12 cellular contexts compared by ENCODE assay signal in the genomic region with DNA sequence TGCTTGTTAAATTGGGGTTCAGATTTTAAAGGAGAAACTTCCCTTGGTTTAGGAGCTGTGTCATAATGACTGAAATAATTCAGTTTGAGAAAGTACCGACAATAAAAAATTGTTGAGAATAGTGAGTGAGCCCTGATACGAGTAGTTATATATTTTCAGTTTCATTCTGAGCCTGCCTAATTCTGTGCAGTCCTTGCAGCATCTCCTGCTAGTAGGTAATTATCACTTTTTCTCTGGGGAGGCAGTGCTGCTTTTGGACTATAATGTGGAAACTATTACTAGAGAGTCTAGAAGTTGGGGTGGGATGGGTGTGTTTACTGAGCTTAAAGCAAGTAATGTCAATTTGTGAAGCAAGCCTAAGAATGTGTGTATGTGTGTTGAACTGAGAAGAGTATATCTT. TPM values are rescaled to one million over a fixed set of nuclear protein-coding genes. Genes with fewer than 3 reads are reported as not detected.
A peak's percentile ranks its signal among the peaks of the same experiment; 100 is the strongest.
DNase-seq lines count a peak whose midpoint lies in the region; ATAC-seq and TF ChIP-seq lines count a peak whose summit lies in the region.
"Had no signal": no experiment of that assay in that cellular context is flagged by ENCODE, and none has a peak within 500 bp of the region (broad histone marks: within the 10 kb centered on the region; RNA-seq: fewer than 3 reads in every experiment).

No MANE protein-coding gene starts in this region.

- peak overlapping the region; percentile 40 for H3K4me2 ChIP-seq in OCI-LY3 (ENCODE audit: low read length)

- DNase-seq in activated naive CD4-positive, alpha-beta T cell treated with anti-CD3 and anti-CD28 coated beads, Interleukin-2, amount 50 U/mL, for 72 hours (ENCODE audit: low spot score in 2 of 2): no peak
- DNase-seq in activated naive CD4-positive, alpha-beta T cell treated with anti-CD3 and anti-CD28 coated beads, Interleukin-2, amount 50 U/mL, for 16 hours: no peak
- DNase-seq in breast epithelium (ENCODE audit: low spot score in 2 of 2): no peak
- DNase-seq in left ventricle myocardium inferior: no peak
- DNase-seq in AG08396 (ENCODE audit: low spot score): no peak
- DNase-seq in ascending aorta (ENCODE audit: low spot score in 2 of 2): no peak
- DNase-seq: dorsolateral prefrontal cortex had no signal

- intact Hi-C loops in breast epithelium (cut with DNase I; ENCODE audit: low total_unique reads): no loop called here
- intact Hi-C loops in left ventricle myocardium inferior (cut with micrococcal nuclease): no loop called here
- intact Hi-C loops in ascending aorta (cut with DNase I): no loop called here

- peak; percentile 68 to 76 for ATAC-seq in activated naive CD4-positive, alpha-beta T cell treated with anti-CD3 and anti-CD28 coated beads, Interleukin-2, amount 50 U/mL, for 72 hours
- peak; percentile 76 for ATAC-seq in GM21717 (IDR thresholded peaks at IDR 0.05; ENCODE audit: unreplicated experiment)

- no peaks in the 10 kb centered on the region for H3K9me3 Mint-ChIP-seq in activated naive CD4-positive, alpha-beta T cell treated with anti-CD3 and anti-CD28 coated beads, Interleukin-2, amount 50 U/mL, for 72 hours

- H3K27ac Mint-ChIP-seq in activated naive CD4-positive, alpha-beta T cell treated with anti-CD3 and anti-CD28 coated beads, Interleukin-2, amount 50 U/mL, for 72 hours: peak overlapping the region in 1 of 2 donors; percentile 29
- H3K27ac Mint-ChIP-seq: progenitor cell of endocrine pancreas had no signal

- H3K9me3 ChIP-seq in OCI-LY3 (ENCODE audit: insufficient read depth, low read length) (no peaks in the 10 kb centered on the region), breast epithelium (no peaks in the 10 kb centered on the region), left ventricle myocardium inferior (replicated peaks) (no peaks in the 10 kb centered on the region), ascending aorta (no peaks in the 10 kb centered on the region)
- H3K9me3 ChIP-seq: HAP-1 had no signal

- no peaks in the 10 kb centered on the region for H3K27me3 ChIP-seq in OCI-LY3 (ENCODE audit: low read depth, low read length)
- no peaks in the 10 kb centered on the region for H3K27me3 ChIP-seq in breast epithelium
- no peaks in the 10 kb centered on the region for H3K27me3 ChIP-seq in left ventricle myocardium inferior (ENCODE audit: low read depth)
- no peaks in the 10 kb centered on the region for H3K27me3 ChIP-seq in ascending aorta
- H3K27me3 ChIP-seq: dorsolateral prefrontal cortex had no signal

- no peak overlapping the region for H2AFZ ChIP-seq in OCI-LY3 (ENCODE audit: low read depth, low read length)

- H3K4me3 ChIP-seq in OCI-LY3 (ENCODE audit: low read length): peak overlapping the region; percentile 11; the same call in 1 of the 2 replicates
- no peak overlapping the region for H3K4me3 ChIP-seq in breast epithelium
- no peak overlapping the region for H3K4me3 ChIP-seq in left ventricle myocardium inferior
- no peak overlapping the region for H3K4me3 ChIP-seq in ascending aorta
- H3K4me3 ChIP-seq: HAP-1 had no signal

- peaks cover 76% of the 10 kb centered on the region for H4K20me1 ChIP-seq in OCI-LY3 (ENCODE audit: insufficient read depth, low read length)

- TF ChIP-seq POLR2A in breast epithelium (IDR thresholded peaks at IDR 0.05): no peak

- H3K27ac ChIP-seq in OCI-LY3 (ENCODE audit: low read length) (no peak overlapping the region), breast epithelium (no peak overlapping the region), left ventricle myocardium inferior (replicated peaks) (no peak overlapping the region), ascending aorta (no peak overlapping the region)
- H3K27ac ChIP-seq: dorsolateral prefrontal cortex, HL-60 had no signal

- H3K36me3 ChIP-seq in OCI-LY3 (replicated peaks; ENCODE audit: low read depth, low read length): peaks cover 45% of the 10 kb centered on the region
- H3K36me3 ChIP-seq in breast epithelium: no peaks in the 10 kb centered on the region
- H3K36me3 ChIP-seq in left ventricle myocardium inferior: peaks cover 52% of the 10 kb centered on the region
- H3K36me3 ChIP-seq in ascending aorta: peaks cover 34 to 38% of the 10 kb centered on the region in 2 donors

- H3K4me1 ChIP-seq in OCI-LY3 (ENCODE audit: low read length): peaks cover 9% of the 10 kb centered on the region; the same call in 1 of the 2 replicates
- H3K4me1 ChIP-seq in breast epithelium: no peaks in the 10 kb centered on the region
- H3K4me1 ChIP-seq in left ventricle myocardium inferior: peaks cover 52% of the 10 kb centered on the region
- H3K4me1 ChIP-seq in ascending aorta: no peaks in the 10 kb centered on the region
- H3K4me1 ChIP-seq: HAP-1 had no signal

- TF ChIP-seq CTCF in OCI-LY3 (IDR thresholded peaks at IDR 0.05; ENCODE audit: low read depth, low read length) (no peak), breast epithelium (IDR thresholded peaks at IDR 0.05) (no peak), left ventricle myocardium inferior (IDR thresholded peaks at IDR 0.05; ENCODE audit: borderline replicate concordance) (no peak), ascending aorta (IDR thresholded peaks at IDR 0.05) (no peak)

- H3K79me2 ChIP-seq in OCI-LY3 (ENCODE audit: low read length): peaks cover 92% of the 10 kb centered on the region

- no peak overlapping the region for H3K9ac ChIP-seq in OCI-LY3 (ENCODE audit: low read length)

- peaks cover 26 to 46% of the 10 kb centered on the region in 2 donors for H3K36me3 Mint-ChIP-seq in activated naive CD4-positive, alpha-beta T cell treated with anti-CD3 and anti-CD28 coated beads, Interleukin-2, amount 50 U/mL, for 72 hours

RNA-seq across cellular contexts. Expression of gene ZNF638, which starts 21.7 kb away (rescaled TPM):
- 100 to 1,000 TPM; 111 to 126 TPM for total RNA-seq in activated naive CD4-positive, alpha-beta T cell treated with anti-CD3 and anti-CD28 coated beads, Interleukin-2, amount 50 U/mL, for 72 hours
- 100 to 1,000 TPM; 203 to 290 (median 266) TPM for total RNA-seq in breast epithelium
- total RNA-seq in left ventricle myocardium inferior: 97.1 TPM
- 56.0 TPM for total RNA-seq in ascending aorta
